ENCODE assay signal across 13 cellular contexts in the genomic region with DNA sequence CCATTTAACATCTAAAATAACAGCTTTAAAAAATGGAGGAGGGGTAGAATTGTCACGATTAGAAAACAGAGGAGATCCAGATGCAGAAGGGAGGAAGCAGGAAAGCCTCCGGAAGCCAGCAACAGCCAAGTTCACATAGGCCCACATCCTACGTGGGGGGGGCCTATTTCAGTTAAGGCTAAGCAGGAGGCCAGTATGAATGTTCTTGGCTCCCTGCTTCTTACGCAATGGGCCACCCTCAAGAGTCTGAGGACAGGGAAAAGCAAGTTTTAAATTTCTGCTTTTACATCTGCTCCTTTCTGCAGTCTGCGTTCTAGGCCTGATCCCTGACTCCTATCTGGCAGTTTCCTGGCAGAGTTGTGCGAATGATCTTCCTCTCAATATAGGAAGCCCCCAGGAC. TPM values are rescaled to one million over a fixed set of nuclear protein-coding genes. Genes with fewer than 3 reads are reported as not detected.
DNase-seq lines count a peak whose midpoint lies in the region; ATAC-seq and TF ChIP-seq lines count a peak whose summit lies in the region.
"Had no signal": no experiment of that assay in that cellular context is flagged by ENCODE, and none has a peak within 500 bp of the region (broad histone marks: within the 10 kb centered on the region; RNA-seq: fewer than 3 reads in every experiment).

No MANE protein-coding gene starts in this region.

- no peak for ATAC-seq in HG03565 (IDR thresholded peaks at IDR 0.05; ENCODE audit: unreplicated experiment)
- no peak for ATAC-seq in activated CD8-positive, alpha-beta memory T cell treated with anti-CD3 and anti-CD28 coated beads, Interleukin-2, amount 10 ng/mL, durations not matched to agents 7 days and 5 days
- ATAC-seq: naive thymus-derived CD4-positive, alpha-beta T cell had no signal

- peak overlapping the region; percentile 5 to 60 (median 10) for H3K4me3 Mint-ChIP-seq in nephron
- H3K4me3 Mint-ChIP-seq in activated CD8-positive, alpha-beta memory T cell treated with anti-CD3 and anti-CD28 coated beads, Interleukin-2, amount 10 ng/mL, durations not matched to agents 7 days and 5 days = no peak overlapping the region
- H3K4me3 Mint-ChIP-seq: naive thymus-derived CD4-positive, alpha-beta T cell had no signal

- no peak for TF ChIP-seq CTCF in fibroblast of mammary gland (conservative IDR thresholded peaks at IDR 0.05; ENCODE audit: control insufficient read depth, insufficient read depth, low read depth, low read length)
- TF ChIP-seq CTCF in nephron (IDR thresholded peaks at IDR 0.05; ENCODE audit: unreplicated experiment in 3 of 3) = no peak

- peaks cover 36% of the 10 kb centered on the region for H3K4me1 Mint-ChIP-seq in nephron
- peaks cover 8% of the 10 kb centered on the region for H3K4me1 Mint-ChIP-seq in activated CD8-positive, alpha-beta memory T cell treated with anti-CD3 and anti-CD28 coated beads, Interleukin-2, amount 10 ng/mL, durations not matched to agents 7 days and 5 days

- CTCF ChIA-PET in activated CD8-positive, alpha-beta memory T cell treated with anti-CD3 and anti-CD28 coated beads, Interleukin-2, amount 10 ng/mL, durations not matched to agents 7 days and 5 days (lab: Charles Lee) = interaction anchor here (1.0 to 1.5 kb wide), 2 partner anchors 107 to 138 kb away, joined by 3 read pairs; no protein-coding TSS in a partner anchor

- DNase-seq in AG08395 (ENCODE audit: low spot score) (peak; percentile 67), NOMO-1 treated with DMSO at 0.1 percent for 48 hours (lab: John Stamatoyannopoulos, UW; ENCODE audit: unreplicated experiment) (peak; percentile 31), fibroblast of mammary gland (ENCODE audit: low read depth) (peak; percentile 83), DMS53 treated with DMSO at 0.1 percent for 48 hours (lab: John Stamatoyannopoulos, UW; ENCODE audit: unreplicated experiment) (no peak), NCI-H2227 (lab: John Stamatoyannopoulos, UW; ENCODE audit: unreplicated experiment) (no peak)
- no peak for DNase-seq in activated CD8-positive, alpha-beta memory T cell treated with anti-CD3 and anti-CD28 coated beads, Interleukin-2, amount 10 ng/mL, durations not matched to agents 7 days and 5 days
- DNase-seq: amniotic stem cell; DND-41; naive thymus-derived CD4-positive, alpha-beta T cell; NCI-H1417 had no signal

- H3K27ac Mint-ChIP-seq in nephron = peak overlapping the region; percentile 65 to 72 (median 68)
- H3K27ac Mint-ChIP-seq in activated CD8-positive, alpha-beta memory T cell treated with anti-CD3 and anti-CD28 coated beads, Interleukin-2, amount 10 ng/mL, durations not matched to agents 7 days and 5 days = no peak overlapping the region
- H3K27ac Mint-ChIP-seq: naive thymus-derived CD4-positive, alpha-beta T cell had no signal

- no peak overlapping the region for H3K4me3 ChIP-seq in fibroblast of mammary gland (ENCODE audit: control insufficient read depth, low read depth, low read length)

- peaks cover 15% of the 10 kb centered on the region for H3K27me3 Mint-ChIP-seq in nephron (ENCODE audit: low read depth)
- H3K27me3 Mint-ChIP-seq in activated CD8-positive, alpha-beta memory T cell treated with anti-CD3 and anti-CD28 coated beads, Interleukin-2, amount 10 ng/mL, durations not matched to agents 7 days and 5 days = peaks cover 36% of the 10 kb centered on the region

- no peaks in the 10 kb centered on the region for H3K9me3 Mint-ChIP-seq in nephron
- H3K9me3 Mint-ChIP-seq in activated CD8-positive, alpha-beta memory T cell treated with anti-CD3 and anti-CD28 coated beads, Interleukin-2, amount 10 ng/mL, durations not matched to agents 7 days and 5 days (ENCODE audit: low read depth) = no peaks in the 10 kb centered on the region

- H3K36me3 Mint-ChIP-seq in nephron (ENCODE audit: low read depth) = peaks cover 20% of the 10 kb centered on the region
- no peaks in the 10 kb centered on the region for H3K36me3 Mint-ChIP-seq in activated CD8-positive, alpha-beta memory T cell treated with anti-CD3 and anti-CD28 coated beads, Interleukin-2, amount 10 ng/mL, durations not matched to agents 7 days and 5 days
- H3K36me3 Mint-ChIP-seq: naive thymus-derived CD4-positive, alpha-beta T cell had no signal

RNA-seq across cellular contexts. Expression of a gene that starts 30.6 kb away (rescaled TPM):
- 10 to 100 TPM; 11.5 to 15.3 TPM for total RNA-seq in activated CD8-positive, alpha-beta memory T cell treated with anti-CD3 and anti-CD28 coated beads, Interleukin-2, amount 10 ng/mL, durations not matched to agents 7 days and 5 days

RNA-seq across cellular contexts. Expression of a gene that starts 47.6 kb away (rescaled TPM):
- total RNA-seq in activated CD8-positive, alpha-beta memory T cell treated with anti-CD3 and anti-CD28 coated beads, Interleukin-2, amount 10 ng/mL, durations not matched to agents 7 days and 5 days = under 1 TPM; 0.58 to 0.94 TPM
- total RNA-seq: T-helper 2 cell treated with Interferon-gamma antibody and Interleukin-4, amounts not matched to agents 100 ng/mL and 5 ng/mL, for 36 hours had no signal

RNA-seq across cellular contexts. Expression of a gene that starts 50.1 kb away (rescaled TPM):
- 10 to 100 TPM; 31.1 to 69.9 TPM for total RNA-seq in activated CD8-positive, alpha-beta memory T cell treated with anti-CD3 and anti-CD28 coated beads, Interleukin-2, amount 10 ng/mL, durations not matched to agents 7 days and 5 days

Comparison
In these comparisons a context has a peak if more than half of its experiments do, and no peak if none do; other contexts are left out.
1. DNase-seq: peak in AG08395 (single experiment), NOMO-1 treated with DMSO at 0.1 percent for 48 hours (single experiment) and fibroblast of mammary gland (single experiment); none in DMS53 treated with DMSO at 0.1 percent for 48 hours (single experiment), NCI-H2227 (single experiment) and activated CD8-positive, alpha-beta memory T cell treated with anti-CD3 and anti-CD28 coated beads, Interleukin-2, amount 10 ng/mL, durations not matched to agents 7 days and 5 days (single experiment).